Comparison of ENCODE assay signal across 26 cellular contexts in genomic region chr2:177531706-177532105, GRCh38.
"Had no signal": no experiment of that assay in that cellular context is flagged by ENCODE, and none has a peak within 500 bp of the region (broad histone marks: within the 10 kb centered on the region; RNA-seq: fewer than 3 reads in every experiment).

No MANE protein-coding gene starts in this region.

- H3K4me3 ChIP-seq: hepatocyte, left ventricle myocardium inferior, lung, neural progenitor cell, sigmoid colon, spleen, suprapubic skin, thoracic aorta, tibial artery, upper lobe of right lung had no signal

- H3K27ac Mint-ChIP-seq: memory B cell; naive thymus-derived CD8-positive, alpha-beta T cell; nephron progenitor cell; neural progenitor cell; progenitor cell of endocrine pancreas; stimulated activated effector memory CD8-positive, alpha-beta T cell treated with anti-CD3 and anti-CD28 coated beads, Interleukin-12 subunit alpha, Interleukin-12 subunit beta, amount 100 ng/mL, for 72 hours; stimulated activated naive CD8-positive, alpha-beta T cell treated with anti-CD3 and anti-CD28 coated beads, Interleukin-15, Interleukin-2, amounts not matched to agents 100 ng/mL and 50 ng/mL, for 24 hours had no signal

- H3K27ac ChIP-seq: hepatocyte, left ventricle myocardium inferior, neural progenitor cell, neutrophil, sigmoid colon, spleen, suprapubic skin, thoracic aorta, tibial artery, upper lobe of right lung had no signal

- H3K4me3 Mint-ChIP-seq: memory B cell; naive thymus-derived CD8-positive, alpha-beta T cell; nephron progenitor cell; neural progenitor cell; stimulated activated effector memory CD8-positive, alpha-beta T cell treated with anti-CD3 and anti-CD28 coated beads, Interleukin-12 subunit alpha, Interleukin-12 subunit beta, amount 100 ng/mL, for 72 hours; stimulated activated naive CD8-positive, alpha-beta T cell treated with anti-CD3 and anti-CD28 coated beads, Interleukin-15, Interleukin-2, amounts not matched to agents 100 ng/mL and 50 ng/mL, for 24 hours had no signal

- H3K36me3 ChIP-seq: left ventricle myocardium inferior, neural progenitor cell, sigmoid colon, suprapubic skin, thoracic aorta, upper lobe of right lung had no signal

- DNase-seq: islet precursor cell; left ventricle myocardium inferior; naive thymus-derived CD8-positive, alpha-beta T cell; nephron progenitor cell; occipital lobe; retina; right cardiac atrium; sigmoid colon; small intestine; spleen; stimulated activated CD4-positive, alpha-beta T cell treated with anti-CD3 and anti-CD28 coated beads, Interleukin-4, amount 100 ng/mL, for 24 hours; stimulated activated naive CD4-positive, alpha-beta T cell; tibial artery; trophoblast cell; upper lobe of right lung had no signal

- H3K36me3 Mint-ChIP-seq: neural progenitor cell had no signal

- ATAC-seq: naive thymus-derived CD8-positive, alpha-beta T cell; right cardiac atrium; stimulated activated effector memory CD8-positive, alpha-beta T cell treated with anti-CD3 and anti-CD28 coated beads, Interleukin-12 subunit alpha, Interleukin-12 subunit beta, amount 100 ng/mL, for 72 hours; upper lobe of right lung had no signal

- H3K27me3 Mint-ChIP-seq: memory B cell; naive thymus-derived CD8-positive, alpha-beta T cell; progenitor cell of endocrine pancreas; stimulated activated naive CD8-positive, alpha-beta T cell treated with anti-CD3 and anti-CD28 coated beads, Interleukin-15, Interleukin-2, amounts not matched to agents 100 ng/mL and 50 ng/mL, for 24 hours had no signal

- H3K4me1 Mint-ChIP-seq: memory B cell; naive thymus-derived CD8-positive, alpha-beta T cell; nephron progenitor cell; neural progenitor cell; stimulated activated effector memory CD8-positive, alpha-beta T cell treated with anti-CD3 and anti-CD28 coated beads, Interleukin-12 subunit alpha, Interleukin-12 subunit beta, amount 100 ng/mL, for 72 hours had no signal

- H3K27me3 ChIP-seq: hepatocyte, neural progenitor cell, neutrophil, sigmoid colon, spleen, suprapubic skin, tibial artery, upper lobe of right lung had no signal

- FAIRE-seq: small intestine, urothelium cell line had no signal

- H3K9me3 ChIP-seq: left ventricle myocardium inferior, neutrophil, sigmoid colon, spleen, suprapubic skin, thoracic aorta, tibial artery, upper lobe of right lung had no signal

- H3K4me1 ChIP-seq: left ventricle myocardium inferior, neural progenitor cell, spleen, suprapubic skin, tibial artery, upper lobe of right lung had no signal

- H3K9me3 Mint-ChIP-seq: memory B cell; naive thymus-derived CD8-positive, alpha-beta T cell; nephron progenitor cell; neural progenitor cell; stimulated activated effector memory CD8-positive, alpha-beta T cell treated with anti-CD3 and anti-CD28 coated beads, Interleukin-12 subunit alpha, Interleukin-12 subunit beta, amount 100 ng/mL, for 72 hours; stimulated activated naive CD8-positive, alpha-beta T cell treated with anti-CD3 and anti-CD28 coated beads, Interleukin-15, Interleukin-2, amounts not matched to agents 100 ng/mL and 50 ng/mL, for 24 hours had no signal
